Comparison of ENCODE assay signal across 1 cellular context in the genomic region with DNA sequence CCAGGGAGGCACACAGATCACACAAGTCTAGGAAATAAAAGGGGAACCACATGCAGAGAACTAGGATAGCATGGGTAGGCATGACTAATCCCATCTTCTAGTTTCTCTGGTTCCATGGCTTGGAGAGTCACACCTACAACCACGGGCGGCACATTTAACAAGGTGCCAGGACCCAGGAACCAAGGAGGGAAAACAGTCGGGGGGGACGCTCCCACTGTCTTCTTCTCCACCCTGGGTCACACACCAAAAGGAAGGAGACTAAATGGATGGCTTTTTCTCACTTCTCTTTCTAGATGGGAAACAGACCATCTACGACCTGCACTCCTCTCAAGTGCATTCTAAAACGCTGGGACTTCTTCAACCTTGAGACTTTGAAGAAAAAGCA.
TF ChIP-seq lines count a peak whose summit lies in the region.

No MANE protein-coding gene starts in this region.

TF ChIP-seq in K562, 482 proteins besides CTCF, POLR2A, EP300 and RAD21:
- no peak for TF ChIP-seq ZNF695 (CRISPR knock-in tag; IDR thresholded peaks at IDR 0.05)
- TF ChIP-seq NFE2L1 (tag; IDR thresholded peaks at IDR 0.05; ENCODE audit: borderline replicate concordance, low read depth), result no peak
- no peak for TF ChIP-seq SMARCC2 (IDR thresholded peaks at IDR 0.05; ENCODE audit: low read depth)
TF ChIP-seq in K562: peak in this region for 0.
